8 cellular contexts compared by ENCODE assay signal in the genomic region with DNA sequence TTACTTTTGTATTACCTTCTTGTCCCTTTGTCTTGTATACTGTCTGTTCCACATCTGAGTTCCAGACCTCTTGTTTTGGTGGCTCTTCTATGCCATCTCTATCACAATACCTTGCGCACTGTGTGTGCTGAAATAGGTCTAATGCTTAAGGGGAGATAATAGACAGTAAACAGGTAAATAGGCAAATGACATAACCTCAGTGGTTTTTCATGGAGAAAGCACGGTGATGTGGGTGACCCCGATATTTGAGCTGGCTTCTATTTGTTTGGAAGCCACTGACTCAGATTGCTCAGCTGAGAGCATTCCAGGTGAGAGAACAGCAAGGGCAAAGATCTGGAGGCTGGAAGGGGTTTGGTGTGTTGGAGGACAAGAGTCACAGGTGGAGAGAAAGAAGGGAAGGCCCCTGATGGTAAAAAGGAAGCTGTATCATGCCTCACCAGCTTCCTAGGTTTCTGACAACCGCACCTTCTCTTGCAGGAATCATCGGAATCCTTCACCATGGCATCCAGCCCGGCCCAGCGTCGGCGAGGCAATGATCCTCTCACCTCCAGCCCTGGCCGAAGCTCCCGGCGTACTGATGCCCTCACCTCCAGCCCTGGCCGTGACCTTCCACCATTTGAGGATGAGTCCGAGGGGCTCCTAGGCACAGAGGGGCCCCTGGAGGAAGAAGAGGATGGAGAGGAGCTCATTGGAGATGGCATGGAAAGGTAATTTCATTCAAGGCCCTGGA. TPM values are rescaled to one million over a fixed set of nuclear protein-coding genes. Genes with fewer than 3 reads are reported as not detected.
DNase-seq lines count a peak whose midpoint lies in the region; ATAC-seq and TF ChIP-seq lines count a peak whose summit lies in the region.

No MANE protein-coding gene starts in this region.

- no peaks in the 10 kb centered on the region for H3K27me3 ChIP-seq in PC-9 (ENCODE audit: insufficient read depth, low read depth)
- no peaks in the 10 kb centered on the region for H3K27me3 ChIP-seq in fibroblast of lung (ENCODE audit: control insufficient read depth, insufficient read depth, low read length)
- no peaks in the 10 kb centered on the region for H3K27me3 ChIP-seq in sigmoid colon

- H3K79me2 ChIP-seq in PC-9 (ENCODE audit: low read depth) (peaks cover 37% of the 10 kb centered on the region), fibroblast of lung (ENCODE audit: control insufficient read depth, insufficient read depth, low read length) (peaks cover 12% of the 10 kb centered on the region)

- peak overlapping the region; percentile 28 for H3K27ac ChIP-seq in PC-9
- peak overlapping the region; percentile 73 for H3K27ac ChIP-seq in fibroblast of lung (ENCODE audit: insufficient read depth, low read length)
- H3K27ac ChIP-seq in sigmoid colon, result peak overlapping the region; percentile 59 to 79 (median 69)

- BruUV-seq in PC-9 (replicated peaks; lab: Mats Ljungman, UMichigan), result TSS peak; percentile 32

- H3K4me1 ChIP-seq in PC-9 (replicated peaks; ENCODE audit: insufficient read depth), result peaks cover 20% of the 10 kb centered on the region; the same call in 1 of the 2 replicates
- H3K4me1 ChIP-seq in fibroblast of lung (ENCODE audit: control insufficient read depth, extremely low read depth, insufficient read depth, low read length), result peaks cover 6% of the 10 kb centered on the region
- peaks cover 0 to 16% (median 11%) of the 10 kb centered on the region in 4 donors for H3K4me1 ChIP-seq in sigmoid colon

- no peak for TF ChIP-seq EP300 in sigmoid colon (IDR thresholded peaks at IDR 0.05)

- H3K36me3 ChIP-seq in PC-9 (ENCODE audit: low read depth), result peaks cover 12% of the 10 kb centered on the region
- H3K36me3 ChIP-seq in fibroblast of lung (ENCODE audit: control insufficient read depth, insufficient read depth, low read length), result no peaks in the 10 kb centered on the region
- no peaks in the 10 kb centered on the region for H3K36me3 ChIP-seq in sigmoid colon

- H4K20me1 ChIP-seq in PC-9 (ENCODE audit: insufficient read depth) (no peaks in the 10 kb centered on the region), fibroblast of lung (ENCODE audit: control insufficient read depth, extremely low read depth, insufficient read depth, low read length) (no peaks in the 10 kb centered on the region)

- H2AFZ ChIP-seq in PC-9 (peak overlapping the region; percentile 84), fibroblast of lung (ENCODE audit: low read length) (peak overlapping the region; percentile 17)

- intact Hi-C loops in PC-9 (cut with micrococcal nuclease; ENCODE audit: unreplicated experiment) (loop anchor here (10.0 kb wide), 1 partner anchor 886 kb away; no protein-coding TSS in a partner anchor), sigmoid colon (cut with DNase I) (loop anchor here (5.0 kb wide), 2 partner anchors 73 to 223 kb away; a partner anchor contains a TSS)

- WGBS in sigmoid colon, 2 donors, result 28 to 60% methylated on average over 14 of the region's 14 CpGs

- H3K4me3 ChIP-seq in PC-9 (peak overlapping the region; percentile 70), fibroblast of lung (replicated peaks in 1 of 4; ENCODE audit: control extremely low read depth in 1 of 4, insufficient read depth in 1 of 4, low read depth in 3 of 4, low read length in 4 of 4) (peak overlapping the region; percentile 59 to 69 (median 64)), sigmoid colon (peak overlapping the region in 3 of 4 donors; percentile 53 to 63 (median 60))

- no peak for DNase-seq in PC-9
- DNase-seq in fibroblast of lung (ENCODE audit: low read depth in 2 of 2), result no peak
- no peak for DNase-seq in sigmoid colon
- no peak for DNase-seq in GM13976 (ENCODE audit: low spot score)
- DNase-seq in NCI-H510A treated with DMSO at 0.1 percent for 48 hours (lab: John Stamatoyannopoulos, UW), result no peak
- no peak for DNase-seq in stimulated activated CD4-positive, alpha-beta T cell treated with anti-CD3 and anti-CD28 coated beads, Interleukin-4, amount 100 ng/mL, for 1 hour

- no peaks in the 10 kb centered on the region for H3K9me2 ChIP-seq in PC-9 (ENCODE audit: insufficient read depth)

- no peak for ATAC-seq in HG03469 (IDR thresholded peaks at IDR 0.05; ENCODE audit: unreplicated experiment)

- peak overlapping the region; percentile 62 for H3K9ac ChIP-seq in fibroblast of lung (ENCODE audit: insufficient read depth, low read length)

- no peak for TF ChIP-seq CTCF in PC-9 (conservative IDR thresholded peaks at IDR 0.05)
- TF ChIP-seq CTCF in fibroblast of lung (conservative IDR thresholded peaks at IDR 0.05 in 1 of 2, IDR thresholded peaks at IDR 0.05 in 1 of 2; ENCODE audit: low read depth in 1 of 2, low read length in 2 of 2), result no peak
- TF ChIP-seq CTCF in sigmoid colon (IDR thresholded peaks at IDR 0.05), result no peak
- no peak for TF ChIP-seq CTCF in GM13976 (IDR thresholded peaks at IDR 0.05; ENCODE audit: borderline replicate concordance, control extremely low read depth, extremely low read depth, insufficient read depth, missing control alignments)

- H3K9me3 ChIP-seq in PC-9 (ENCODE audit: insufficient read depth, low read depth), result no peaks in the 10 kb centered on the region
- H3K9me3 ChIP-seq in fibroblast of lung (ENCODE audit: control insufficient read depth, insufficient read depth, low read depth, low read length), result no peaks in the 10 kb centered on the region
- H3K9me3 ChIP-seq in sigmoid colon, result no peaks in the 10 kb centered on the region

- POLR2A ChIA-PET in PC-9 (lab: Charles Lee; ENCODE audit: unreplicated experiment), result interaction anchor here (0.6 kb wide), 4 partner anchors 17 to 453 kb away, joined by 3 to 11 read pairs (median 5); no protein-coding TSS in a partner anchor

- H3F3A ChIP-seq in PC-9 (ENCODE audit: insufficient read depth, low read depth), result 0 out of 2 replicates have a peak, but pooled peaks cover 8% of the 10 kb centered on the region

- CTCF ChIA-PET in PC-9 (lab: Charles Lee), result interaction anchor here (0.6 kb wide), 1 partner anchor 217 kb away, joined by 3 read pairs; no protein-coding TSS in a partner anchor

- in situ Hi-C loops in GM13976 (cut with MboI; ENCODE audit: low sequenced_read_pairs, unreplicated experiment), result no loop called here

- peak; percentile 11 for TF ChIP-seq POLR2A in GM19193 (IDR thresholded peaks at IDR 0.05; ENCODE audit: extremely low read depth, insufficient read depth, insufficient read length)
- no peak for TF ChIP-seq POLR2A in sigmoid colon (IDR thresholded peaks at IDR 0.05)

- H3K4me2 ChIP-seq in PC-9 (peak overlapping the region; percentile 82), fibroblast of lung (ENCODE audit: extremely low read depth, insufficient read depth, low read length) (peak overlapping the region; percentile 97)

RNA-seq across cellular contexts. Expression of a gene that starts 0.8 kb away (rescaled TPM):
- 108 and 137 TPM in 2 replicates for total RNA-seq in PC-9 (2021)
- 11.6 TPM in 2 replicates for total RNA-seq in fibroblast of lung
- polyA plus RNA-seq in fibroblast of lung, result 17.2 and 47.0 TPM in 2 replicates
- 15.0 and 44.7 TPM in 2 replicates for polyA plus RNA-seq in fibroblast of lung (2012)
- 48.6 and 99.9 TPM in 2 replicates for polyA minus RNA-seq in fibroblast of lung (ENCODE audit: low replicate concordance)
- total RNA-seq in sigmoid colon, result 1 to 10 TPM; 3.0 to 5.1 (median 3.6) TPM
- 10 to 100 TPM in 1 of 3 donors, 1 to 10 TPM in 2; 2.4 to 28.6 (median 6.2) TPM for polyA plus RNA-seq in sigmoid colon

RNA-seq across cellular contexts. Expression of a gene that starts 8.5 kb away (rescaled TPM):
- total RNA-seq in PC-9 (2021), result 58.5 and 66.5 TPM in 2 replicates
- 35.4 and 47.4 TPM in 2 replicates for total RNA-seq in fibroblast of lung
- 17.5 and 17.9 TPM in 2 replicates for polyA plus RNA-seq in fibroblast of lung
- polyA plus RNA-seq in fibroblast of lung (2012), result 22.7 and 25.0 TPM in 2 replicates
- polyA minus RNA-seq in fibroblast of lung (ENCODE audit: low replicate concordance), result 58.0 and 74.1 TPM in 2 replicates
- total RNA-seq in sigmoid colon, result 10 to 100 TPM; 28.5 to 33.2 (median 31.1) TPM
- 10 to 100 TPM in 2 of 3 donors, 1 to 10 TPM in 1; 7.2 to 20.4 (median 10.2) TPM for polyA plus RNA-seq in sigmoid colon

RNA-seq across cellular contexts. Expression of a gene that starts 30.0 kb away (rescaled TPM):
- total RNA-seq in PC-9 (2021) (11.9 and 12.1 TPM in 2 replicates), fibroblast of lung (0.50 and 0.77 TPM in 2 replicates), sigmoid colon (1 to 10 TPM; 2.0 to 4.3 (median 2.4) TPM)
- polyA plus RNA-seq in fibroblast of lung (0.98 and 1.7 TPM in 2 replicates), sigmoid colon (10 to 100 TPM in 1 of 3 donors, 1 to 10 TPM in 2; 2.5 to 16.7 (median 3.0) TPM)
- polyA plus RNA-seq in fibroblast of lung (2012), result 1.1 and 1.9 TPM in 2 replicates
- 0.16 and 1.8 TPM in 2 replicates for polyA minus RNA-seq in fibroblast of lung (ENCODE audit: low replicate concordance)
